ENCODE assay signal across 22 cellular contexts in the genomic region with DNA sequence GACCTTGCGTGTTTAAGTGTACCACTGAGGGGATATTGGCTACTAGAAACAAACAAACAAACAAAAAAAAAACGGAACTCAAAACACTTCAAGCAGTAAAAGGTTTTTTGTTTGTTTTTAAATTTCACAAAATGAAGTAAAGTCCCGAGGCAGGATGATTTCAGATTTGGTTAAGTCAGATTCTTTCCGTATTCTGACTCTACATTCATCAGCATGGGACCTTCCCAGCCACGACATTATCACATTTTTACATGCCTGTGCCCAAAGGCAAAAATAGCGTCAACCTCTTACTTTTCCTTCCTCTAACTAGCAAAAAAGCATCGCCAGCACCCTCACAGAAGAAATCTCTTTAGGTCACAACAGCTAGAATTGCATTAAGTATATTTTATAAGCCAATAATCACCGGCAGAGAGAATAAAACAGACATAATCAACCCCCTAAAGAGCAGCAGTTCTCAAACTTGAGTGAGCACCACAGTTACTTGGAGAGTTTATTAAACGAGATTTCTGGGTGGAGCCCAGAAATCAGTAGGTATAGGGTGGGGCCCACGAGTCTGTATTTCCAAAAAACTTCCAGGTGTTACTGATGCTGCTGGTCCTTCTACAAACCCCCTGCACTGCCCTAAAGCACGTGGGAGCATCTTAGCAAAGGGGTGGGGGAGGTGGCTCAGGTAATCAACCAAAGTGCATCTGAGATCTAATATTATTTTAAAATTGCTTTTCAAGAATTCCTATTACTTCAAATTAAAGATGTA.
A peak's percentile ranks its signal among the peaks of the same experiment; 100 is the strongest.
DNase-seq lines count a peak whose midpoint lies in the region; TF ChIP-seq lines count a peak whose summit lies in the region.
"Had no signal": no experiment of that assay in that cellular context is flagged by ENCODE, and none has a peak within 500 bp of the region (broad histone marks: within the 10 kb centered on the region; RNA-seq: fewer than 3 reads in every experiment).

No MANE protein-coding gene starts in this region.

- H3K4me3 ChIP-seq in HEK293 (ENCODE audit: low read depth, low read length) (no peak overlapping the region), esophagus muscularis mucosa (no peak overlapping the region)
- H3K4me3 ChIP-seq: A549; BLaER1 treated with 17β-estradiol and CSF1 and Interleukin-3, amounts not matched to agents 10 nM and 100 nM; GM12878; GM23248; HAP-1 had no signal

- POLR2A ChIA-PET in HEK293 (lab: Yijun Ruan, JAX) = interaction anchor here (0.6 to 0.7 kb wide), 2 partner anchors 26 to 33 kb away, joined by 3 to 5 read pairs; no protein-coding TSS in a partner anchor

- TF ChIP-seq POLR2A in esophagus muscularis mucosa (IDR thresholded peaks at IDR 0.05; ENCODE audit: low read depth) = no peak

- H3K4me1 ChIP-seq in HEK293 (ENCODE audit: control insufficient read depth, insufficient read depth, low read length) (peaks cover 19% of the 10 kb centered on the region), esophagus muscularis mucosa (no peaks in the 10 kb centered on the region)
- H3K4me1 ChIP-seq: A549, BE2C, HAP-1 had no signal

- DNase-seq in EH (ENCODE audit: low read depth) (peak; percentile 8), esophagus muscularis mucosa (ENCODE audit: extremely low spot score) (peak; percentile 7), osteocyte (ENCODE audit: extremely low spot score, unreplicated experiment) (no peak), SW 1271 (lab: John Stamatoyannopoulos, UW) (no peak), NCI-H1436 (lab: John Stamatoyannopoulos, UW) (no peak)
- no peak for DNase-seq in activated CD4-positive, alpha-beta T cell treated with anti-CD3 and anti-CD28 coated beads, Interleukin-2, amount 10 ng/mL, durations not matched to agents 24 days and 14 days
- DNase-seq: 8988T; ACHN; AML-193; BE2C; CD4-positive, alpha-beta T cell; CD8-positive, alpha-beta memory T cell; DND-41; EL; GDM1; GM23248 had no signal

- H3K4me3 Mint-ChIP-seq in osteocyte (ENCODE audit: unreplicated experiment) = peak overlapping the region; percentile 52
- H3K4me3 Mint-ChIP-seq in activated CD4-positive, alpha-beta T cell treated with anti-CD3 and anti-CD28 coated beads, Interleukin-2, amount 10 ng/mL, durations not matched to agents 24 days and 14 days = no peak overlapping the region
- H3K4me3 Mint-ChIP-seq: CD14-positive monocyte; CD4-positive, alpha-beta T cell; CD8-positive, alpha-beta memory T cell had no signal

- no peaks in the 10 kb centered on the region for H3K9me3 Mint-ChIP-seq in osteocyte (ENCODE audit: unreplicated experiment)
- no peaks in the 10 kb centered on the region for H3K9me3 Mint-ChIP-seq in activated CD4-positive, alpha-beta T cell treated with anti-CD3 and anti-CD28 coated beads, Interleukin-2, amount 10 ng/mL, durations not matched to agents 24 days and 14 days

- TF ChIP-seq EP300 in esophagus muscularis mucosa (IDR thresholded peaks at IDR 0.05) = no peak

- peak overlapping the region; percentile 79 for H3K27ac Mint-ChIP-seq in osteocyte (ENCODE audit: unreplicated experiment)
- no peak overlapping the region for H3K27ac Mint-ChIP-seq in activated CD4-positive, alpha-beta T cell treated with anti-CD3 and anti-CD28 coated beads, Interleukin-2, amount 10 ng/mL, durations not matched to agents 24 days and 14 days
- H3K27ac Mint-ChIP-seq: CD14-positive monocyte; CD4-positive, alpha-beta T cell; CD8-positive, alpha-beta memory T cell had no signal

- no peaks in the 10 kb centered on the region for H3K27me3 Mint-ChIP-seq in osteocyte (ENCODE audit: unreplicated experiment)
- H3K27me3 Mint-ChIP-seq in activated CD4-positive, alpha-beta T cell treated with anti-CD3 and anti-CD28 coated beads, Interleukin-2, amount 10 ng/mL, durations not matched to agents 24 days and 14 days = no peaks in the 10 kb centered on the region
- H3K27me3 Mint-ChIP-seq: CD4-positive, alpha-beta T cell had no signal

- no peaks in the 10 kb centered on the region for H3K36me3 ChIP-seq in HEK293 (ENCODE audit: control insufficient read depth in 2 of 2, insufficient read depth in 1 of 2, low read length in 2 of 2)
- no peaks in the 10 kb centered on the region for H3K36me3 ChIP-seq in esophagus muscularis mucosa
- H3K36me3 ChIP-seq: BE2C; BLaER1 treated with 17β-estradiol and CSF1 and Interleukin-3, amounts not matched to agents 10 nM and 100 nM; HAP-1 had no signal

- 64% methylated on average over 11 of the region's 11 CpGs for WGBS in esophagus muscularis mucosa

- TF ChIP-seq CTCF in HEK293 (tag by site-specific recombination; IDR thresholded peaks at IDR 0.05) (no peak), esophagus muscularis mucosa (IDR thresholded peaks at IDR 0.05) (no peak), osteocyte (IDR thresholded peaks at IDR 0.05) (no peak)

- intact Hi-C loops in esophagus muscularis mucosa (cut with DNase I) = no loop called here
- intact Hi-C loops in activated CD4-positive, alpha-beta T cell treated with anti-CD3 and anti-CD28 coated beads, Interleukin-2, amount 10 ng/mL, durations not matched to agents 24 days and 14 days (cut with micrococcal nuclease) = no loop called here

- CTCF ChIA-PET in HEK293 (lab: Yijun Ruan, JAX) = interaction anchor here (0.7 kb wide), 1 partner anchor 44 kb away, joined by 4 read pairs; no protein-coding TSS in a partner anchor

- peaks cover 17% of the 10 kb centered on the region for H3K4me1 Mint-ChIP-seq in osteocyte (ENCODE audit: unreplicated experiment)
- H3K4me1 Mint-ChIP-seq in activated CD4-positive, alpha-beta T cell treated with anti-CD3 and anti-CD28 coated beads, Interleukin-2, amount 10 ng/mL, durations not matched to agents 24 days and 14 days = no peaks in the 10 kb centered on the region
- H3K4me1 Mint-ChIP-seq: CD14-positive monocyte; CD8-positive, alpha-beta memory T cell had no signal

- H3K9me3 ChIP-seq in HEK293 (ENCODE audit: control insufficient read depth, insufficient read depth, low read depth, low read length) (no peaks in the 10 kb centered on the region), esophagus muscularis mucosa (no peaks in the 10 kb centered on the region)
- H3K9me3 ChIP-seq: A549; BE2C; BLaER1 treated with 17β-estradiol and CSF1 and Interleukin-3, amounts not matched to agents 10 nM and 100 nM; HAP-1 had no signal

- no peak overlapping the region for H3K27ac ChIP-seq in HEK293 (ENCODE audit: extremely low read depth, low read depth, low read length)
- no peak overlapping the region for H3K27ac ChIP-seq in esophagus muscularis mucosa (replicated peaks in 1 of 4)
- H3K27ac ChIP-seq: A549; BLaER1 treated with 17β-estradiol and CSF1 and Interleukin-3, amounts not matched to agents 10 nM and 100 nM; GM23248 had no signal

- H3K36me3 Mint-ChIP-seq in osteocyte (ENCODE audit: unreplicated experiment) = no peaks in the 10 kb centered on the region
- no peaks in the 10 kb centered on the region for H3K36me3 Mint-ChIP-seq in activated CD4-positive, alpha-beta T cell treated with anti-CD3 and anti-CD28 coated beads, Interleukin-2, amount 10 ng/mL, durations not matched to agents 24 days and 14 days (ENCODE audit: low read depth)
- H3K36me3 Mint-ChIP-seq: CD14-positive monocyte had no signal

- H3K27me3 ChIP-seq in esophagus muscularis mucosa = no peaks in the 10 kb centered on the region
- H3K27me3 ChIP-seq: BE2C; BLaER1 treated with 17β-estradiol and CSF1 and Interleukin-3, amounts not matched to agents 10 nM and 100 nM had no signal

TF ChIP-seq in HEK293, 187 proteins besides CTCF, POLR2A, EP300 and RAD21 (continues in another document):
- peak; percentile 62; the same call in 1 of the 2 replicates for TF ChIP-seq ZNF692 (tag by site-specific recombination; IDR thresholded peaks at IDR 0.05)
- TF ChIP-seq, protein P1, sequence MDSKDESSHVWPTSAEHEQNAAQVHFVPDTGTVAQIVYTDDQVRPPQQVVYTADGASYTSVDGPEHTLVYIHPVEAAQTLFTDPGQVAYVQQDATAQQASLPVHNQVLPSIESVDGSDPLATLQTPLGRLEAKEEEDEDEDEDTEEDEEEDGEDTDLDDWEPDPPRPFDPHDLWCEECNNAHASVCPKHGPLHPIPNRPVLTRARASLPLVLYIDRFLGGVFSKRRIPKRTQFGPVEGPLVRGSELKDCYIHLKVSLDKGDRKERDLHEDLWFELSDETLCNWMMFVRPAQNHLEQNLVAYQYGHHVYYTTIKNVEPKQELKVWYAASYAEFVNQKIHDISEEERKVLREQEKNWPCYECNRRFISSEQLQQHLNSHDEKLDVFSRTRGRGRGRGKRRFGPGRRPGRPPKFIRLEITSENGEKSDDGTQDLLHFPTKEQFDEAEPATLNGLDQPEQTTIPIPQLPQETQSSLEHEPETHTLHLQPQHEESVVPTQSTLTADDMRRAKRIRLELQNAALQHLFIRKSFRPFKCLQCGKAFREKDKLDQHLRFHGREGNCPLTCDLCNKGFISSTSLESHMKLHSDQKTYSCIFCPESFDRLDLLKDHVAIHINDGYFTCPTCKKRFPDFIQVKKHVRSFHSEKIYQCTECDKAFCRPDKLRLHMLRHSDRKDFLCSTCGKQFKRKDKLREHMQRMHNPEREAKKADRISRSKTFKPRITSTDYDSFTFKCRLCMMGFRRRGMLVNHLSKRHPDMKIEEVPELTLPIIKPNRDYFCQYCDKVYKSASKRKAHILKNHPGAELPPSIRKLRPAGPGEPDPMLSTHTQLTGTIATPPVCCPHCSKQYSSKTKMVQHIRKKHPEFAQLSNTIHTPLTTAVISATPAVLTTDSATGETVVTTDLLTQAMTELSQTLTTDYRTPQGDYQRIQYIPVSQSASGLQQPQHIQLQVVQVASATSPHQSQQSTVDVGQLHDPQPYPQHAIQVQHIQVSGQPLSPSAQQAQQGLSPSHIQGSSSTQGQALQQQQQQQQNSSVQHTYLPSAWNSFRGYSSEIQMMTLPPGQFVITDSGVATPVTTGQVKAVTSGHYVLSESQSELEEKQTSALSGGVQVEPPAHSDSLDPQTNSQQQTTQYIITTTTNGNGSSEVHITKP (tag by site-specific recombination; IDR thresholded peaks at IDR 0.05) = 0 out of 2 replicates have a peak, but pooled peaks have one; percentile 53

Comparison
In these comparisons a context has a peak if more than half of its experiments do, and no peak if none do; other contexts are left out.
1. DNase-seq: peak in EH (single experiment) and esophagus muscularis mucosa (single experiment); none in osteocyte (single experiment), activated CD4-positive, alpha-beta T cell treated with anti-CD3 and anti-CD28 coated beads, Interleukin-2, amount 10 ng/mL, durations not matched to agents 24 days and 14 days (single experiment), SW 1271 (0 of 2) and NCI-H1436 (single experiment).